In the genomic region with DNA sequence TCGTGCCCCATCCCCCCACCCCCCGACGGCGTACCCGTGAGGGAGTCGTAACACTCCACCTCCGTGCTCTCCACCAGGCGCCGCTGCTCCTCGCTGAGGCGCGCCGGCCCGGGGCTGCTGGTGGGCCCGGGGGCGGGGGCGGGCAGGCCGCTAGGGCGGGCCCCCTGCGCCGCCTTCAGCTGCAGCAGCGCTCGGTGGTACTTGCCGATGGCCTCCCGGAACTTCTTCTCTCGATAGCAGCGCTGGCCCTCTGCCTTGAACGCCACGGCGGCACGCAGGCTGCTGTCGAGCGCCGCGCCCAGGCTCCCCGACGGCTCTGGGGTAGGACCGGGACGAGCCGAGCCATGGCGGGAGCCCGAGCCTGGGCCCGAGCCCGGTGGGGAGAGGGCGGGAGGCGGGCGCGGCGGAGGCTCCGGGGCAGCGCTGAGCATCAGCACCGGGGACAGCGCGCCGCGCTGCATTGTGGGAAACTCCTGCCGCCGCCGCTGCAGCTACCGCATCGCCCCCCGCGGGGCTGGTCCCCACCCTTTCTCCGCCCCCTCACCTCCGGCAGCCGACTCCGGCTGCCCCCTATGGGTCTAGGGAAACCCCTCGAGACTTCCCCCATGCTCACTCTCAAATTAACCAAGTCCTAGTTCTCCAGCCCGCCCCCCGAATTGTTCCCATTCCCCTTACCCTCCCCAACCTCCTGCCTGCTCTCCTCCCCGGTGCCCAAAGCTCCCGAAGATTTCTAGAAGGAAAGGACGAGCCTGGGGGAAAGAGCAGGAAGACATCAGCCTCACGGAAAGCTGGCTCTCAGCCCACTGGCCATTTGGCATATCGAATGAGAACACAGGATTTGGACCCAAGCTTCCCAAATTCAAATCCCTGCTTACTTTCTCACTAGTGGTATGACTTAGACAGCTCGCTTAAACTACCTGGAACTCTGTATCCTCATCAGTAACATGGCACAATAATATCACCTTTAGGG, we compare ENCODE assay signal across 1 cellular context.
A peak's percentile ranks its signal among the peaks of the same experiment; 100 is the strongest.
TF ChIP-seq lines count a peak whose summit lies in the region.

TTC9B (minus strand) TSS at position 464 of the 970 bp plus-strand sequence; CDS start at position 461, 3 bp downstream.

TF ChIP-seq in HEK293, 187 proteins besides CTCF, POLR2A, EP300 and RAD21 (continued from another document and continues in another):
- TF ChIP-seq ZNF280C (tag by site-specific recombination; IDR thresholded peaks at IDR 0.05) (no peak), WT1 (tag by site-specific recombination; IDR thresholded peaks at IDR 0.05) (no peak), YY1 (tag by site-specific recombination; IDR thresholded peaks at IDR 0.05) (no peak), KLF8 (tag by site-specific recombination; IDR thresholded peaks at IDR 0.05) (peak; percentile 69), PATZ1 (tag by site-specific recombination; IDR thresholded peaks at IDR 0.05) (peak; percentile 31; the same call in 1 of the 2 replicates), ZNF423 (tag by site-specific recombination; IDR thresholded peaks at IDR 0.05) (no peak), ZNF426 (tag by site-specific recombination; IDR thresholded peaks at IDR 0.05) (no peak), ZNF221 (tag by site-specific recombination; IDR thresholded peaks at IDR 0.05; ENCODE audit: borderline replicate concordance) (no peak), ZSCAN16 (tag by site-specific recombination; IDR thresholded peaks at IDR 0.05) (no peak), ZIC2 (tag by site-specific recombination; IDR thresholded peaks at IDR 0.05) (no peak), ZNF768 (tag by site-specific recombination; IDR thresholded peaks at IDR 0.05) (no peak), ZNF404 (tag by site-specific recombination; IDR thresholded peaks at IDR 0.05) (no peak), MEIS1 (CRISPR knock-in tag; IDR thresholded peaks at IDR 0.05; ENCODE audit: borderline replicate concordance) (no peak), ZXDB (tag by site-specific recombination; IDR thresholded peaks at IDR 0.05) (no peak), ZNF248 (tag by site-specific recombination; IDR thresholded peaks at IDR 0.05) (no peak), ZNF518A (tag by site-specific recombination; conservative IDR thresholded peaks at IDR 0.05; ENCODE audit: low read depth) (no peak), ZNF530 (tag by site-specific recombination; IDR thresholded peaks at IDR 0.05; ENCODE audit: low read depth) (no peak), ZNF148 (tag by site-specific recombination; IDR thresholded peaks at IDR 0.05; ENCODE audit: borderline replicate concordance) (no peak), ZNF658 (tag by site-specific recombination; IDR thresholded peaks at IDR 0.05) (no peak), ZNF677 (tag by site-specific recombination; IDR thresholded peaks at IDR 0.05) (no peak), ZBTB20 (tag by site-specific recombination; IDR thresholded peaks at IDR 0.05) (no peak; the same call in 1 of the 2 replicates), ZNF76 (tag by site-specific recombination; IDR thresholded peaks at IDR 0.05; ENCODE audit: borderline replicate concordance, low read depth) (peak; percentile 93), ZFHX2 (tag by site-specific recombination; conservative IDR thresholded peaks at IDR 0.05) (no peak; the same call in 1 of the 2 replicates), ZNF121 (tag by site-specific recombination; IDR thresholded peaks at IDR 0.05) (no peak), ZNF274 (IDR thresholded peaks at IDR 0.05; ENCODE audit: low read length) (no peak), ZNF274 (tag by site-specific recombination; IDR thresholded peaks at IDR 0.05; ENCODE audit: borderline replicate concordance) (no peak), SALL2 (tag by site-specific recombination; IDR thresholded peaks at IDR 0.05; ENCODE audit: borderline replicate concordance) (no peak), ZBTB10 (tag by site-specific recombination; IDR thresholded peaks at IDR 0.05) (no peak), ZNF776 (tag by site-specific recombination; IDR thresholded peaks at IDR 0.05; ENCODE audit: borderline replicate concordance) (no peak), GLI2 (tag by site-specific recombination; IDR thresholded peaks at IDR 0.05; ENCODE audit: borderline replicate concordance, low read depth) (no peak), ZNF777 (tag by site-specific recombination; IDR thresholded peaks at IDR 0.05; ENCODE audit: borderline replicate concordance) (no peak), TCF7L2 (IDR thresholded peaks at IDR 0.05; ENCODE audit: borderline replicate concordance, low read depth, low read length) (no peak)
- TF ChIP-seq, protein P1, sequence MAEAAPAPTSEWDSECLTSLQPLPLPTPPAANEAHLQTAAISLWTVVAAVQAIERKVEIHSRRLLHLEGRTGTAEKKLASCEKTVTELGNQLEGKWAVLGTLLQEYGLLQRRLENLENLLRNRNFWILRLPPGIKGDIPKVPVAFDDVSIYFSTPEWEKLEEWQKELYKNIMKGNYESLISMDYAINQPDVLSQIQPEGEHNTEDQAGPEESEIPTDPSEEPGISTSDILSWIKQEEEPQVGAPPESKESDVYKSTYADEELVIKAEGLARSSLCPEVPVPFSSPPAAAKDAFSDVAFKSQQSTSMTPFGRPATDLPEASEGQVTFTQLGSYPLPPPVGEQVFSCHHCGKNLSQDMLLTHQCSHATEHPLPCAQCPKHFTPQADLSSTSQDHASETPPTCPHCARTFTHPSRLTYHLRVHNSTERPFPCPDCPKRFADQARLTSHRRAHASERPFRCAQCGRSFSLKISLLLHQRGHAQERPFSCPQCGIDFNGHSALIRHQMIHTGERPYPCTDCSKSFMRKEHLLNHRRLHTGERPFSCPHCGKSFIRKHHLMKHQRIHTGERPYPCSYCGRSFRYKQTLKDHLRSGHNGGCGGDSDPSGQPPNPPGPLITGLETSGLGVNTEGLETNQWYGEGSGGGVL (tag by site-specific recombination; IDR thresholded peaks at IDR 0.05) = 0 out of 2 replicates have a peak, but pooled peaks have one; percentile 36
- TF ChIP-seq, protein P2, sequence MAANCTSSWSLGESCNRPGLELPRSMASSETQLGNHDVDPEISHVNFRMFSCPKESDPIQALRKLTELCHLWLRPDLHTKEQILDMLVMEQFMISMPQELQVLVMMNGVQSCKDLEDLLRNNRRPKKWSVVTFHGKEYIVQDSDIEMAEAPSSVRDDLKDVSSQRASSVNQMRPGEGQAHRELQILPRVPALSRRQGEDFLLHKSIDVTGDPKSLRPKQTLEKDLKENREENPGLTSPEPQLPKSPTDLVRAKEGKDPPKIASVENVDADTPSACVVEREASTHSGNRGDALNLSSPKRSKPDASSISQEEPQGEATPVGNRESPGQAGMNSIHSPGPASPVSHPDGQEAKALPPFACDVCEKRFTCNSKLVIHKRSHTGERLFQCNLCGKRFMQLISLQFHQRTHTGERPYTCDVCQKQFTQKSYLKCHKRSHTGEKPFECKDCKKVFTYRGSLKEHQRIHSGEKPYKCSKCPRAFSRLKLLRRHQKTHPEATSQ (tag by site-specific recombination; IDR thresholded peaks at IDR 0.05) = no peak
- TF ChIP-seq, protein P3, sequence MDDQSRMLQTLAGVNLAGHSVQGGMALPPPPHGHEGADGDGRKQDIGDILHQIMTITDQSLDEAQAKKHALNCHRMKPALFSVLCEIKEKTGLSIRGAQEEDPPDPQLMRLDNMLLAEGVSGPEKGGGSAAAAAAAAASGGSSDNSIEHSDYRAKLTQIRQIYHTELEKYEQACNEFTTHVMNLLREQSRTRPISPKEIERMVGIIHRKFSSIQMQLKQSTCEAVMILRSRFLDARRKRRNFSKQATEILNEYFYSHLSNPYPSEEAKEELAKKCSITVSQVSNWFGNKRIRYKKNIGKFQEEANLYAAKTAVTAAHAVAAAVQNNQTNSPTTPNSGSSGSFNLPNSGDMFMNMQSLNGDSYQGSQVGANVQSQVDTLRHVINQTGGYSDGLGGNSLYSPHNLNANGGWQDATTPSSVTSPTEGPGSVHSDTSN (CRISPR knock-in tag; IDR thresholded peaks at IDR 0.05) = no peak
